ENCODE assay signal across 22 cellular contexts in the genomic region with DNA sequence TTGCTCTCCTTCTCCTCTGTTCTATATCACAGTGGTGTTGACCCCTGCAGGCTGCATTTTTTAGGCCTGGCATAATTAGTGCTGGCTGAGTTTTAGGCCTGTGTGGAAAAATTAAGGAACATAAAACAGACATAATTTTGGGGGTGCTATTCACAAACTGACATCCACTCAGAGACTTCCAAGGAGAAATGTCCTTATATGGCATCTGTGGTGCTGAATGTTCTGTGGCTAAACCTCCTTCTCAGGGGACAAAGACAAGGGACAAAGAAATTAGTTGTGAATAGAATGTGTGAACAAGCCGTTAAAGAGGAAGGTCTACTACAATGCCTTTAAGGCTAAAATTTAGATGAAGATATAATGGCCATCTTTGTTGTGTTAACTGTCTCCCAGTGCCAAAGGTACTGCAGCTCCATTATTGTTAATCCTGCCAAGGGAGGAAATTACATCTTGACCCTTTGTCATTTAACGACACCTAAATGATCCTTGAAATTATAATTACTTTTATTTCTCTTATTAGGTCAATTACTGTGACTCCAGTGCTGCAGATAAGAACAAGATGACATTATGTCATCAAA.
"Had no signal": no experiment of that assay in that cellular context is flagged by ENCODE, and none has a peak within 500 bp of the region (broad histone marks: within the 10 kb centered on the region; RNA-seq: fewer than 3 reads in every experiment).

No MANE protein-coding gene starts in this region.

- H3K4me3 Mint-ChIP-seq: activated CD8-positive, alpha-beta T cell treated with anti-CD3 and anti-CD28 coated beads for 36 hours; activated naive CD8-positive, alpha-beta T cell treated with anti-CD3 and anti-CD28 coated beads, Interleukin-2, amount 10 ng/mL, durations not matched to agents 7 days and 5 days; T-helper 1 cell treated with Interleukin-12 subunit alpha and Interleukin-12 subunit beta and Interleukin-4 antibody, amounts not matched to agents 30 μg/mL and 1 μg/mL, for 36 hours had no signal

- H3K9me3 ChIP-seq: adrenal gland had no signal

- DNase-seq: activated CD4-positive, alpha-beta T cell treated with anti-CD3 and anti-CD28 coated beads, Interleukin-2, amount 50 U/mL, for 1 hour; activated CD4-positive, CD25-positive, alpha-beta regulatory T cell; activated CD8-positive, alpha-beta memory T cell treated with anti-CD3 and anti-CD28 coated beads, Interleukin-2, amount 50 U/mL, for 4 hours; activated CD8-positive, alpha-beta T cell treated with anti-CD3 and anti-CD28 coated beads for 36 hours; activated naive CD4-positive, alpha-beta T cell treated with anti-CD3 and anti-CD28 coated beads, Interleukin-2, amount 50 U/mL, for 16 hours; activated naive CD8-positive, alpha-beta T cell treated with anti-CD3 and anti-CD28 coated beads, Interleukin-2, amount 10 ng/mL, durations not matched to agents 7 days and 5 days; adrenal gland; anterior cingulate cortex; cerebellar nuclear complex; IMR-90; Kasumi-1; KBM-7; NCI-H1048; NCI-H146; NCI-H1930; NCI-H2107; NCI-H2171 treated with DMSO at 0.1 percent for 48 hours; NCI-H226; NCI-H526; PC-9; SHP77 treated with DMSO at 0.1 percent for 48 hours had no signal

- H3K36me3 Mint-ChIP-seq: activated naive CD8-positive, alpha-beta T cell treated with anti-CD3 and anti-CD28 coated beads, Interleukin-2, amount 10 ng/mL, durations not matched to agents 7 days and 5 days had no signal

- H3K4me1 Mint-ChIP-seq: activated naive CD8-positive, alpha-beta T cell treated with anti-CD3 and anti-CD28 coated beads, Interleukin-2, amount 10 ng/mL, durations not matched to agents 7 days and 5 days had no signal

- H3K36me3 ChIP-seq: adrenal gland had no signal

- H3K27me3 Mint-ChIP-seq: activated CD8-positive, alpha-beta T cell treated with anti-CD3 and anti-CD28 coated beads for 36 hours; activated naive CD8-positive, alpha-beta T cell treated with anti-CD3 and anti-CD28 coated beads, Interleukin-2, amount 10 ng/mL, durations not matched to agents 7 days and 5 days had no signal

- H3K27ac Mint-ChIP-seq: activated CD8-positive, alpha-beta T cell treated with anti-CD3 and anti-CD28 coated beads for 36 hours; activated naive CD8-positive, alpha-beta T cell treated with anti-CD3 and anti-CD28 coated beads, Interleukin-2, amount 10 ng/mL, durations not matched to agents 7 days and 5 days; T-helper 1 cell treated with Interleukin-12 subunit alpha and Interleukin-12 subunit beta and Interleukin-4 antibody, amounts not matched to agents 30 μg/mL and 1 μg/mL, for 36 hours had no signal

- H3K27ac ChIP-seq: adrenal gland, PC-9 had no signal

- H3K27me3 ChIP-seq: adrenal gland had no signal

- ATAC-seq: activated CD8-positive, alpha-beta T cell treated with anti-CD3 and anti-CD28 coated beads for 36 hours had no signal

- H3K4me3 ChIP-seq: adrenal gland, PC-9 had no signal

- H3K4me1 ChIP-seq: adrenal gland had no signal
